ENCODE assay signal across 31 cellular contexts in genomic region chr1:121544500-121544899, GRCh38.
"Had no signal": no experiment of that assay in that cellular context is flagged by ENCODE, and none has a peak within 500 bp of the region (broad histone marks: within the 10 kb centered on the region; RNA-seq: fewer than 3 reads in every experiment).

No MANE protein-coding gene starts in this region.

- H3K27me3 Mint-ChIP-seq: activated CD4-positive, alpha-beta memory T cell treated with anti-CD3 and anti-CD28 coated beads for 36 hours; activated CD4-positive, alpha-beta T cell treated with anti-CD3 and anti-CD28 coated beads for 36 hours; central memory CD8-positive, alpha-beta T cell had no signal

- H3K27ac ChIP-seq: adrenal gland, brain microvascular endothelial cell, cardiac muscle cell, KMS-11, PC-9, SJCRH30, SK-N-MC had no signal

- H3K9ac ChIP-seq: KMS-11 had no signal

- H3K36me3 ChIP-seq: adrenal gland, brain microvascular endothelial cell, cardiac muscle cell, MG63, SJCRH30 had no signal

- ATAC-seq: activated CD4-positive, alpha-beta T cell treated with anti-CD3 and anti-CD28 coated beads for 36 hours; activated CD4-positive, CD25-positive, alpha-beta regulatory T cell treated with anti-CD3 and anti-CD28 coated beads, Interleukin-2, amount 50 U/mL, for 24 hours; activated naive CD4-positive, alpha-beta T cell treated with anti-CD3 and anti-CD28 coated beads, Interleukin-2, amount 50 U/mL, for 72 hours; activated T-cell treated with anti-CD3 and anti-CD28 coated beads, Interleukin-2, amount 50 U/mL, for 4 hours; WTC11 had no signal

- H3K27ac Mint-ChIP-seq: activated CD4-positive, alpha-beta memory T cell treated with anti-CD3 and anti-CD28 coated beads for 36 hours; activated CD4-positive, alpha-beta T cell treated with anti-CD3 and anti-CD28 coated beads for 36 hours; activated naive CD4-positive, alpha-beta T cell treated with anti-CD3 and anti-CD28 coated beads for 36 hours; activated naive CD4-positive, alpha-beta T cell treated with anti-CD3 and anti-CD28 coated beads, Interleukin-2, amount 50 U/mL, for 72 hours; activated T-helper 1 cell treated with anti-CD3 and anti-CD28 coated beads, Interleukin-12 subunit alpha, Interleukin-12 subunit beta, Interleukin-2, Interleukin-4 antibody, amounts not matched to agents 30 ng/mL and 10 ng/mL and 1 ng/mL, durations not matched to agents 14 hours and 24 hours and 36 hours; T-helper 2 cell treated with Interferon-gamma antibody and Interleukin-4, amounts not matched to agents 5 μg/mL and 100 μg/mL, for 36 hours had no signal

- H3K4me2 ChIP-seq: KMS-11, PC-9 had no signal

- FAIRE-seq: RCC 7860 had no signal

- H2AFZ ChIP-seq: PC-9 had no signal

- H3K27me3 ChIP-seq: adrenal gland, brain microvascular endothelial cell, cardiac muscle cell, MG63, SJCRH30 had no signal

- H3K4me3 ChIP-seq: adrenal gland, cardiac muscle cell, MG63, PC-9, SJCRH30, SK-N-MC had no signal

- DNase-seq: activated CD4-positive, alpha-beta memory T cell treated with anti-CD3 and anti-CD28 coated beads for 36 hours; activated CD4-positive, alpha-beta T cell treated with anti-CD3 and anti-CD28 coated beads for 36 hours; activated CD4-positive, alpha-beta T cell treated with anti-CD3 and anti-CD28 coated beads, Interleukin-2, amount 50 U/mL, for 1 hour; activated CD8-positive, alpha-beta memory T cell treated with anti-CD3 and anti-CD28 coated beads, Interleukin-2, amount 50 U/mL, for 4 hours; activated gamma-delta T cell treated with Interleukin-2 at 50 U/mL for 16 hours; activated naive CD4-positive, alpha-beta T cell treated with anti-CD3 and anti-CD28 coated beads for 36 hours; activated T-cell treated with anti-CD3 and anti-CD28 coated beads for 4 hours; activated T-cell treated with anti-CD3 and anti-CD28 coated beads, Interleukin-2, amount 50 U/mL, for 4 hours; adrenal gland; brain microvascular endothelial cell; MG63; NCI-H1048; NCI-H1105 treated with DMSO at 0.1 percent for 48 hours; NCI-H1436 treated with DMSO at 0.1 percent for 48 hours; NCI-H1694 treated with DMSO at 0.1 percent for 48 hours; NCI-H2029; NCI-H345; NCI-H524 treated with DMSO at 0.1 percent for 48 hours; PC-9; SHP77; SJCRH30 had no signal

- H3K9me3 ChIP-seq: adrenal gland, MG63, SJCRH30 had no signal

- H3K4me1 ChIP-seq: adrenal gland, SJCRH30 had no signal

- H3K4me3 Mint-ChIP-seq: activated CD4-positive, alpha-beta memory T cell treated with anti-CD3 and anti-CD28 coated beads for 36 hours; activated CD4-positive, alpha-beta T cell treated with anti-CD3 and anti-CD28 coated beads for 36 hours; activated naive CD4-positive, alpha-beta T cell treated with anti-CD3 and anti-CD28 coated beads for 36 hours; activated T-cell treated with anti-CD3 and anti-CD28 coated beads, Interleukin-2, amount 50 U/mL, for 4 hours; activated T-helper 1 cell treated with anti-CD3 and anti-CD28 coated beads, Interleukin-12 subunit alpha, Interleukin-12 subunit beta, Interleukin-2, Interleukin-4 antibody, amounts not matched to agents 30 ng/mL and 10 ng/mL and 1 ng/mL, durations not matched to agents 14 hours and 24 hours and 36 hours; central memory CD8-positive, alpha-beta T cell; T-helper 2 cell treated with Interferon-gamma antibody and Interleukin-4, amounts not matched to agents 5 μg/mL and 100 μg/mL, for 36 hours; WTC11 had no signal

- H3K9me3 Mint-ChIP-seq: activated CD4-positive, alpha-beta memory T cell treated with anti-CD3 and anti-CD28 coated beads for 36 hours; activated naive CD4-positive, alpha-beta T cell treated with anti-CD3 and anti-CD28 coated beads for 36 hours; activated T-cell treated with anti-CD3 and anti-CD28 coated beads, Interleukin-2, amount 50 U/mL, for 4 hours; central memory CD8-positive, alpha-beta T cell; T-helper 2 cell treated with Interferon-gamma antibody and Interleukin-4, amounts not matched to agents 5 μg/mL and 100 μg/mL, for 36 hours; WTC11 had no signal
